In the genomic region with DNA sequence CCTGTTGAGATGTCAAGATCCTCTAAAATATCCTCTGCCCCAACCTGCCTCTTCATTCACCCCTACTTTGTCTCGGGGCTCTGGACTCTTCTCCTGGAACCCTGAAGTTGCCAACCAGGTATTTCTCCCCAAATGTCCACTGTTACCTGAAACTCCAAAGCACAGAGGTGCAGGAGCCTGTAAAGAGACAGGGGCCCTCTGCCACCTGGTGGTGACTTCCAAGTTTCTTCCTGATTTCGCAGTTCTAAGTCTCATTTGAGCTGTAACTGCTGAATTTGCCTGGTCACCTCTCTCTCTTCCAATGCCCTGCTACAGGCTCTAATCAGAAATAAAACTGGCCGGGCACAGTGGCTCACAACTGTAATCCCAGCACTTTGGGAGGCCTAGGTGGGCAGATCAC, we compare ENCODE assay signal across 11 cellular contexts.
DNase-seq lines count a peak whose midpoint lies in the region; ATAC-seq and TF ChIP-seq lines count a peak whose summit lies in the region.
"Had no signal": no experiment of that assay in that cellular context is flagged by ENCODE, and none has a peak within 500 bp of the region (broad histone marks: within the 10 kb centered on the region; RNA-seq: fewer than 3 reads in every experiment).

No MANE protein-coding gene starts in this region.

- H3K36me3 Mint-ChIP-seq in neural progenitor cell = no peaks in the 10 kb centered on the region

- in situ Hi-C loops in KBM-7 (cut with MboI; ENCODE audit: low pct_unique_long_range_greater_than_20kb, low sequenced_read_pairs) = no loop called here
- in situ Hi-C loops in T47D (cut with HindIII; ENCODE audit: low pct_unique_long_range_greater_than_20kb, low sequenced_read_pairs) = no loop called here

- no peak overlapping the region for H3K4me3 Mint-ChIP-seq in neural progenitor cell
- H3K4me3 Mint-ChIP-seq: activated B cell treated with CpG ODN at 0.5 μM for 24 hours had no signal

- H4K20me1 ChIP-seq in DND-41 (ENCODE audit: insufficient read depth, low read length) (no peaks in the 10 kb centered on the region), neural progenitor cell (ENCODE audit: low read depth) (no peaks in the 10 kb centered on the region)

- no peak overlapping the region for H3K4me2 ChIP-seq in DND-41 (ENCODE audit: insufficient read depth, low read length)
- H3K4me2 ChIP-seq in neural progenitor cell = no peak overlapping the region

- intact Hi-C loops in lower leg skin (cut with DNase I; ENCODE audit: low total_unique reads) = loop anchor here (10.0 kb wide), 1 partner anchor 243 kb away; no protein-coding TSS in a partner anchor

- H3K27me3 ChIP-seq in DND-41 (ENCODE audit: insufficient read depth, low read length, poor library complexity) (no peaks in the 10 kb centered on the region), neural progenitor cell (no peaks in the 10 kb centered on the region)
- H3K27me3 ChIP-seq: thyroid gland had no signal

- no peaks in the 10 kb centered on the region for H3F3A ChIP-seq in neural progenitor cell (ENCODE audit: low read depth)

- H3K79me2 ChIP-seq in DND-41 (ENCODE audit: insufficient read depth, low read length) (no peaks in the 10 kb centered on the region), neural progenitor cell (ENCODE audit: low read depth) (no peaks in the 10 kb centered on the region)

- no peak for TF ChIP-seq POLR2A in lower leg skin (IDR thresholded peaks at IDR 0.05)

- H3K9ac ChIP-seq in DND-41 (ENCODE audit: low read depth, low read length) = no peak overlapping the region
- H3K9ac ChIP-seq in neural progenitor cell = no peak overlapping the region

- peaks cover 3% of the 10 kb centered on the region for H3K4me1 Mint-ChIP-seq in neural progenitor cell

- no peak for ATAC-seq in DND-41 (ENCODE audit: insufficient read depth, low read depth)
- ATAC-seq: esophagus mucosa had no signal

- DNase-seq in DND-41 (no peak), KBM-7 (peak; percentile 29), T47D (ENCODE audit: low read depth in 1 of 2, low spot score in 1 of 2) (peak; percentile 42 to 59), neural progenitor cell (ENCODE audit: low spot score) (peak; percentile 50), mucosa of gallbladder (ENCODE audit: low spot score) (no peak), lower leg skin (ENCODE audit: low spot score in 2 of 2) (no peak)
- no peak for DNase-seq in activated CD4-positive, alpha-beta T cell treated with anti-CD3 and anti-CD28 coated beads for 1 hour
- DNase-seq in activated CD4-positive, CD25-positive, alpha-beta regulatory T cell (lab: John Stamatoyannopoulos, UW) = no peak
- DNase-seq: activated B cell treated with CpG ODN at 0.5 μM for 24 hours, thyroid gland had no signal

- H3K4me3 ChIP-seq in DND-41 (ENCODE audit: low read depth in 1 of 2, low read length in 2 of 2) = no peak overlapping the region
- no peak overlapping the region for H3K4me3 ChIP-seq in neural progenitor cell
- H3K4me3 ChIP-seq in lower leg skin (ENCODE audit: low read depth, poor library complexity, severe bottlenecking) = no peak overlapping the region
- H3K4me3 ChIP-seq: thyroid gland had no signal

- peak; percentile 41 for TF ChIP-seq CTCF in DND-41 (IDR thresholded peaks at IDR 0.05; ENCODE audit: borderline replicate concordance, extremely low read depth, low read length, poor library complexity, severe bottlenecking)
- TF ChIP-seq CTCF in neural progenitor cell (IDR thresholded peaks at IDR 0.05) = peak; percentile 60
- TF ChIP-seq CTCF in lower leg skin (IDR thresholded peaks at IDR 0.05) = no peak

- no peak overlapping the region for H2AFZ ChIP-seq in DND-41 (ENCODE audit: low read depth, low read length)
- H2AFZ ChIP-seq in neural progenitor cell (replicated peaks) = no peak overlapping the region

- H3K27me3 Mint-ChIP-seq in neural progenitor cell (ENCODE audit: insufficient read depth, low read depth) = peaks cover 2% of the 10 kb centered on the region
- H3K27me3 Mint-ChIP-seq: activated B cell treated with CpG ODN at 0.5 μM for 24 hours had no signal

- H3K9me3 Mint-ChIP-seq in neural progenitor cell = no peaks in the 10 kb centered on the region
- H3K9me3 Mint-ChIP-seq: activated B cell treated with CpG ODN at 0.5 μM for 24 hours had no signal

- 80 to 91% methylated on average over 3 of the region's 3 CpGs for WGBS in lower leg skin, 2 donors

- H3K4me1 ChIP-seq in DND-41 (ENCODE audit: insufficient read depth, low read length) (no peaks in the 10 kb centered on the region), neural progenitor cell (no peaks in the 10 kb centered on the region)
- H3K4me1 ChIP-seq: thyroid gland had no signal

- H3K36me3 ChIP-seq in DND-41 (ENCODE audit: insufficient read depth, low read length) = no peaks in the 10 kb centered on the region
- no peaks in the 10 kb centered on the region for H3K36me3 ChIP-seq in neural progenitor cell
- H3K36me3 ChIP-seq: thyroid gland had no signal

- H3K9me3 ChIP-seq in DND-41 (ENCODE audit: insufficient read depth, low read length, severe bottlenecking) (no peaks in the 10 kb centered on the region), neural progenitor cell (ENCODE audit: low read depth) (no peaks in the 10 kb centered on the region)
- H3K9me3 ChIP-seq: thyroid gland had no signal

- no peak overlapping the region for H3K27ac ChIP-seq in DND-41 (ENCODE audit: low read length)
- H3K27ac ChIP-seq in neural progenitor cell = no peak overlapping the region
- H3K27ac ChIP-seq: thyroid gland had no signal

- peak overlapping the region; percentile 89 for H3K27ac Mint-ChIP-seq in neural progenitor cell
- H3K27ac Mint-ChIP-seq: activated B cell treated with CpG ODN at 0.5 μM for 24 hours had no signal

Comparison
In these comparisons a context has a peak if more than half of its experiments do, and no peak if none do; other contexts are left out.
1. DNase-seq: peak in KBM-7 (single experiment), T47D (2 of 2) and neural progenitor cell (single experiment); none in DND-41 (single experiment), activated CD4-positive, alpha-beta T cell treated with anti-CD3 and anti-CD28 coated beads for 1 hour (single experiment), mucosa of gallbladder (single experiment), activated CD4-positive, CD25-positive, alpha-beta regulatory T cell (0 of 4) and lower leg skin (0 of 2).
2. CTCF ChIP-seq: peak in DND-41 (single experiment) and neural progenitor cell (single experiment); none in lower leg skin (0 of 3).